10 cellular contexts compared by ENCODE assay signal in the genomic region with DNA sequence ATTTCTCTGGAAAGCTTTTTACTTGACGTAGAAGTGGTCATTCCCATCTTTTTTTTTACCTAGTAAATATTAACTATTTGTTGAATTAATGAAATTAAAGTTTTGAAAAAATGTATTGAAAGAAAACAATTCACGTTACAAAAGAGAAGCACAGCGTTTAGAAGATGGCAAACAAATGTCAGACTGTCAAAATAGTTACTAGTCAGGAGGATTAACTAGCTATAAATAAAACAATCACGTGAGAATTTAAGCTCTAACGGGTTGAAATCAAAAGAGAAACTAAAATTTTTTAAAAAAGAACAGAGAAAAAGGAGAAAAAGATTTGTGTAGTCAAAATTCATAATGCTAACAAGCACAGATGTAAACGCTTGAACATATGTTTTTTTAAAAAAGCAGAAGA. TPM values are rescaled to one million over a fixed set of nuclear protein-coding genes. Genes with fewer than 3 reads are reported as not detected.
DNase-seq lines count a peak whose midpoint lies in the region; ATAC-seq and TF ChIP-seq lines count a peak whose summit lies in the region.
"Had no signal": no experiment of that assay in that cellular context is flagged by ENCODE, and none has a peak within 500 bp of the region (broad histone marks: within the 10 kb centered on the region; RNA-seq: fewer than 3 reads in every experiment).

No MANE protein-coding gene starts in this region.

- no peak overlapping the region for H4K8ac ChIP-seq in mesenchymal stem cell (ENCODE audit: low read length)

- peak; percentile 60 for ATAC-seq in GM18502 (IDR thresholded peaks at IDR 0.05; ENCODE audit: poor library complexity, unreplicated experiment)
- no peak for ATAC-seq in HG03439 (IDR thresholded peaks at IDR 0.05; ENCODE audit: unreplicated experiment)
- no peak for ATAC-seq in GM18511 (IDR thresholded peaks at IDR 0.05; ENCODE audit: unreplicated experiment)

- H3K4ac ChIP-seq in mesenchymal stem cell (ENCODE audit: low read depth in 1 of 2, low read length in 2 of 2): no peak overlapping the region

- no peak overlapping the region for H3K4me3 Mint-ChIP-seq in activated CD4-positive, alpha-beta memory T cell treated with anti-CD3 and anti-CD28 coated beads for 36 hours

- no peak overlapping the region for H2BK5ac ChIP-seq in mesenchymal stem cell (ENCODE audit: low read depth, low read length, poor library complexity, severe bottlenecking)

- DNase-seq in AG04450 (ENCODE audit: low read depth, low spot score) (no peak), mesenchymal stem cell (peak; percentile 19), DMS 273 treated with DMSO at 0.1 percent for 48 hours (lab: John Stamatoyannopoulos, UW) (no peak), glomerular visceral epithelial cell (ENCODE audit: extremely low spot score) (no peak)
- no peak for DNase-seq in activated CD4-positive, alpha-beta memory T cell treated with anti-CD3 and anti-CD28 coated beads for 36 hours
- DNase-seq: activated CD4-positive, CD25-positive, alpha-beta regulatory T cell treated with anti-CD3 and anti-CD28 coated beads, Interleukin-2, amount 50 U/mL, for 72 hours had no signal

- no peak overlapping the region for H2AFZ ChIP-seq in mesenchymal stem cell (ENCODE audit: low read depth, low read length)
- H2AFZ ChIP-seq: parathyroid adenoma had no signal

- POLR2A ChIA-PET in AG04450 (lab: Yijun Ruan, JAX): no interaction called here
- POLR2A ChIA-PET in activated CD4-positive, alpha-beta memory T cell treated with anti-CD3 and anti-CD28 coated beads for 36 hours (lab: Charles Lee): interaction anchor here (0.9 kb wide), 1 partner anchor 26 kb away, joined by 3 read pairs; the partner anchor contains the start of gene DDHD1

- no peak overlapping the region for H3K4me2 ChIP-seq in mesenchymal stem cell (ENCODE audit: low read length, poor library complexity, severe bottlenecking)

- no peaks in the 10 kb centered on the region for H3K4me1 ChIP-seq in mesenchymal stem cell (ENCODE audit: control insufficient read depth, insufficient read depth, low read depth, low read length)
- H3K4me1 ChIP-seq: parathyroid adenoma had no signal

- no peak overlapping the region for H4K91ac ChIP-seq in mesenchymal stem cell (ENCODE audit: low read length)

- H3K27me3 Mint-ChIP-seq in activated CD4-positive, alpha-beta memory T cell treated with anti-CD3 and anti-CD28 coated beads for 36 hours: no peaks in the 10 kb centered on the region

- no peaks in the 10 kb centered on the region for H3K27me3 ChIP-seq in AG04450 (ENCODE audit: control insufficient read depth, insufficient read depth, low read length)
- no peaks in the 10 kb centered on the region for H3K27me3 ChIP-seq in mesenchymal stem cell (ENCODE audit: control insufficient read depth in 1 of 2, insufficient read depth in 1 of 2, low read length in 2 of 2)

- intact Hi-C loops in activated CD4-positive, alpha-beta memory T cell treated with anti-CD3 and anti-CD28 coated beads for 36 hours (cut with micrococcal nuclease): loop anchor here (2.0 kb wide), 1 partner anchor 18 kb away; no protein-coding TSS in a partner anchor

- H2BK15ac ChIP-seq in mesenchymal stem cell (ENCODE audit: low read depth, poor library complexity, severe bottlenecking): no peak overlapping the region

- WGBS in mesenchymal stem cell: 95% methylated on average over 2 of the region's 6 CpGs

- no peak overlapping the region for H2BK120ac ChIP-seq in mesenchymal stem cell (ENCODE audit: low read depth, low read length)

- no peak overlapping the region for H2BK12ac ChIP-seq in mesenchymal stem cell (ENCODE audit: low read length in 2 of 2)

- no peak overlapping the region for H3K23ac ChIP-seq in mesenchymal stem cell (ENCODE audit: low read length in 2 of 2)

- no peak overlapping the region for H3K18ac ChIP-seq in mesenchymal stem cell (ENCODE audit: low read depth in 1 of 2, low read length in 2 of 2)

- H3K9ac ChIP-seq in mesenchymal stem cell (ENCODE audit: low read length): peak overlapping the region; percentile 87
- H3K9ac ChIP-seq: parathyroid adenoma had no signal

- H3K9me3 Mint-ChIP-seq in activated CD4-positive, alpha-beta memory T cell treated with anti-CD3 and anti-CD28 coated beads for 36 hours: peaks cover 9% of the 10 kb centered on the region

- peak overlapping the region; percentile 46 for H3K27ac Mint-ChIP-seq in activated CD4-positive, alpha-beta memory T cell treated with anti-CD3 and anti-CD28 coated beads for 36 hours

- no peaks in the 10 kb centered on the region for H3K9me3 ChIP-seq in AG04450 (ENCODE audit: control insufficient read depth, insufficient read depth, low read length)
- no peaks in the 10 kb centered on the region for H3K9me3 ChIP-seq in mesenchymal stem cell (ENCODE audit: control insufficient read depth, low read length)

- no peak overlapping the region for H3K14ac ChIP-seq in mesenchymal stem cell (ENCODE audit: low read length in 2 of 2)

- no peaks in the 10 kb centered on the region for H3K36me3 ChIP-seq in mesenchymal stem cell (ENCODE audit: control insufficient read depth in 1 of 2, insufficient read depth in 2 of 2, low read depth in 1 of 2, low read length in 2 of 2)

- CTCF ChIA-PET in AG04450 (lab: Charles Lee): interaction anchor here (0.6 kb wide), 1 partner anchor 304 kb away, joined by 4 read pairs; no protein-coding TSS in a partner anchor
- CTCF ChIA-PET in activated CD4-positive, alpha-beta memory T cell treated with anti-CD3 and anti-CD28 coated beads for 36 hours (lab: Charles Lee): interaction anchor here (0.8 to 1.2 kb wide), 3 partner anchors 17 to 26 kb away, joined by 3 to 6 read pairs (median 3); partner anchors contain the start of gene DDHD1

- H3K4me1 Mint-ChIP-seq in activated CD4-positive, alpha-beta memory T cell treated with anti-CD3 and anti-CD28 coated beads for 36 hours (ENCODE audit: low read depth): peaks cover 10% of the 10 kb centered on the region

- peaks cover 20% of the 10 kb centered on the region for H3K79me1 ChIP-seq in mesenchymal stem cell (replicated peaks; ENCODE audit: low read length, poor library complexity, severe bottlenecking)

- H3K27ac ChIP-seq in AG04450 (ENCODE audit: low read depth, low read length) (no peak overlapping the region), mesenchymal stem cell (ENCODE audit: low read length, poor library complexity, severe bottlenecking) (no peak overlapping the region)
- H3K27ac ChIP-seq: parathyroid adenoma had no signal

- peaks cover 9% of the 10 kb centered on the region for H3K36me3 Mint-ChIP-seq in activated CD4-positive, alpha-beta memory T cell treated with anti-CD3 and anti-CD28 coated beads for 36 hours

- no peak overlapping the region for H2AK5ac ChIP-seq in mesenchymal stem cell (ENCODE audit: low read length, severe bottlenecking)

- H3K4me3 ChIP-seq in AG04450 (ENCODE audit: low read depth, low read length) (peak overlapping the region; percentile 36), mesenchymal stem cell (ENCODE audit: insufficient read depth in 1 of 2, low read depth in 1 of 2, low read length in 2 of 2) (peak overlapping the region in 1 of 2 experiments; percentile 74)

- no peak for TF ChIP-seq CTCF in AG04450 (IDR thresholded peaks at IDR 0.05; ENCODE audit: low read depth, low read length)

RNA-seq across cellular contexts. Expression of gene DDHD1, which starts 26.4 kb away (rescaled TPM):
- polyA plus RNA-seq in AG04450 (2011; rRNA removed): 11.1 and 16.7 TPM in 2 replicates
- polyA minus RNA-seq in AG04450 (2011; rRNA and poly(A)+ RNA removed): 21.4 and 30.4 TPM in 2 replicates
- total RNA-seq in activated CD4-positive, alpha-beta memory T cell treated with anti-CD3 and anti-CD28 coated beads for 36 hours: 10 to 100 TPM; 40.6 to 42.7 TPM
- 5.7 TPM for polyA plus RNA-seq in mesenchymal stem cell (2013, experiment 1 of 2)
- 6.4 TPM for polyA plus RNA-seq in mesenchymal stem cell (2013, experiment 2 of 2)
